ENCODE assay signal across 2 cellular contexts in the genomic region with DNA sequence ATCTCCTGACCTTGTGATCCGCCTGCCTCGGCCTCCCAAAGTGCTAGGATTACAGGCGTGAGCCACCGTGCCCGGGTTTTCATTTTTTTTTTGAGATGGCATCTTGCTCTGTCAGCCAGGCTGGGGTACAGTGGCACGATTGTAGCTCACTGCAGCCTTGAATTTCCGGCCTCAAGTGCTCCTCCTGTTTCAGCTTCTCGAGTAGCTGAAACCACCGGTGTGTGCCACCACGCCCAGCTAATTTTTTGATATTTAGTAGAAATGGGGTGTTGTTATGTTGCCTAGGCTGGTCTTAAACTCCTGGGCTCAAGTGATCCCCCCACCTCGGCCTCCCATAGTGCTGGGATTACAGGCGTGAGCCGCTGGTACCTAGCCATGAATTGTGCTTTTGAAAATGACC.
TF ChIP-seq lines count a peak whose summit lies in the region.

No MANE protein-coding gene starts in this region.

TF ChIP-seq in GM23338, 12 proteins besides CTCF, POLR2A, EP300 and RAD21 (continues in another document):
- TF ChIP-seq, protein P1, sequence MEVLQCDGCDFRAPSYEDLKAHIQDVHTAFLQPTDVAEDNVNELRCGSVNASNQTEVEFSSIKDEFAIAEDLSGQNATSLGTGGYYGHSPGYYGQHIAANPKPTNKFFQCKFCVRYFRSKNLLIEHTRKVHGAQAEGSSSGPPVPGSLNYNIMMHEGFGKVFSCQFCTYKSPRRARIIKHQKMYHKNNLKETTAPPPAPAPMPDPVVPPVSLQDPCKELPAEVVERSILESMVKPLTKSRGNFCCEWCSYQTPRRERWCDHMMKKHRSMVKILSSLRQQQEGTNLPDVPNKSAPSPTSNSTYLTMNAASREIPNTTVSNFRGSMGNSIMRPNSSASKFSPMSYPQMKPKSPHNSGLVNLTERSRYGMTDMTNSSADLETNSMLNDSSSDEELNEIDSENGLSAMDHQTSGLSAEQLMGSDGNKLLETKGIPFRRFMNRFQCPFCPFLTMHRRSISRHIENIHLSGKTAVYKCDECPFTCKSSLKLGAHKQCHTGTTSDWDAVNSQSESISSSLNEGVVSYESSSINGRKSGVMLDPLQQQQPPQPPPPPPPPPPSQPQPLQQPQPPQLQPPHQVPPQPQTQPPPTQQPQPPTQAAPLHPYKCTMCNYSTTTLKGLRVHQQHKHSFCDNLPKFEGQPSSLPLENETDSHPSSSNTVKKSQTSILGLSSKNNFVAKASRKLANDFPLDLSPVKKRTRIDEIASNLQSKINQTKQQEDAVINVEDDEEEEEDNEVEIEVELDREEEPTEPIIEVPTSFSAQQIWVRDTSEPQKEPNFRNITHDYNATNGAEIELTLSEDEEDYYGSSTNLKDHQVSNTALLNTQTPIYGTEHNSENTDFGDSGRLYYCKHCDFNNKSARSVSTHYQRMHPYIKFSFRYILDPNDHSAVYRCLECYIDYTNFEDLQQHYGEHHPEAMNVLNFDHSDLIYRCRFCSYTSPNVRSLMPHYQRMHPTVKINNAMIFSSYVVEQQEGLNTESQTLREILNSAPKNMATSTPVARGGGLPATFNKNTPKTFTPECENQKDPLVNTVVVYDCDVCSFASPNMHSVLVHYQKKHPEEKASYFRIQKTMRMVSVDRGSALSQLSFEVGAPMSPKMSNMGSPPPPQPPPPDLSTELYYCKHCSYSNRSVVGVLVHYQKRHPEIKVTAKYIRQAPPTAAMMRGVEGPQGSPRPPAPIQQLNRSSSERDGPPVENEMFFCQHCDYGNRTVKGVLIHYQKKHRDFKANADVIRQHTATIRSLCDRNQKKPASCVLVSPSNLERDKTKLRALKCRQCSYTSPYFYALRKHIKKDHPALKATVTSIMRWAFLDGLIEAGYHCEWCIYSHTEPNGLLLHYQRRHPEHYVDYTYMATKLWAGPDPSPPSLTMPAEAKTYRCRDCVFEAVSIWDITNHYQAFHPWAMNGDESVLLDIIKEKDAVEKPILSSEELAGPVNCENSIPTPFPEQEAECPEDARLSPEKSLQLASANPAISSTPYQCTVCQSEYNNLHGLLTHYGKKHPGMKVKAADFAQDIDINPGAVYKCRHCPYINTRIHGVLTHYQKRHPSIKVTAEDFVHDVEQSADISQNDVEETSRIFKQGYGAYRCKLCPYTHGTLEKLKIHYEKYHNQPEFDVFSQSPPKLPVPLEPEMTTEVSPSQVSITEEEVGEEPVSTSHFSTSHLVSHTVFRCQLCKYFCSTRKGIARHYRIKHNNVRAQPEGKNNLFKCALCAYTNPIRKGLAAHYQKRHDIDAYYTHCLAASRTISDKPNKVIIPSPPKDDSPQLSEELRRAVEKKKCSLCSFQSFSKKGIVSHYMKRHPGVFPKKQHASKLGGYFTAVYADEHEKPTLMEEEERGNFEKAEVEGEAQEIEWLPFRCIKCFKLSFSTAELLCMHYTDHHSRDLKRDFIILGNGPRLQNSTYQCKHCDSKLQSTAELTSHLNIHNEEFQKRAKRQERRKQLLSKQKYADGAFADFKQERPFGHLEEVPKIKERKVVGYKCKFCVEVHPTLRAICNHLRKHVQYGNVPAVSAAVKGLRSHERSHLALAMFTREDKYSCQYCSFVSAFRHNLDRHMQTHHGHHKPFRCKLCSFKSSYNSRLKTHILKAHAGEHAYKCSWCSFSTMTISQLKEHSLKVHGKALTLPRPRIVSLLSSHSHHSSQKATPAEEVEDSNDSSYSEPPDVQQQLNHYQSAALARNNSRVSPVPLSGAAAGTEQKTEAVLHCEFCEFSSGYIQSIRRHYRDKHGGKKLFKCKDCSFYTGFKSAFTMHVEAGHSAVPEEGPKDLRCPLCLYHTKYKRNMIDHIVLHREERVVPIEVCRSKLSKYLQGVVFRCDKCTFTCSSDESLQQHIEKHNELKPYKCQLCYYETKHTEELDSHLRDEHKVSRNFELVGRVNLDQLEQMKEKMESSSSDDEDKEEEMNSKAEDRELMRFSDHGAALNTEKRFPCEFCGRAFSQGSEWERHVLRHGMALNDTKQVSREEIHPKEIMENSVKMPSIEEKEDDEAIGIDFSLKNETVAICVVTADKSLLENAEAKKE (CRISPR knock-in tag; IDR thresholded peaks at IDR 0.05): no peak
- TF ChIP-seq CREB1 (CRISPR knock-in tag; IDR thresholded peaks at IDR 0.05; ENCODE audit: low read depth): no peak
- no peak for TF ChIP-seq ZNF114 (CRISPR knock-in tag; IDR thresholded peaks at IDR 0.05)
- no peak for TF ChIP-seq STAT1 (IDR thresholded peaks at IDR 0.05; ENCODE audit: unreplicated experiment)
- TF ChIP-seq JUNB (IDR thresholded peaks at IDR 0.05; ENCODE audit: unreplicated experiment): no peak
- no peak for TF ChIP-seq ZNF331 (CRISPR knock-in tag; IDR thresholded peaks at IDR 0.05; ENCODE audit: low read depth)
- TF ChIP-seq, protein P2, sequence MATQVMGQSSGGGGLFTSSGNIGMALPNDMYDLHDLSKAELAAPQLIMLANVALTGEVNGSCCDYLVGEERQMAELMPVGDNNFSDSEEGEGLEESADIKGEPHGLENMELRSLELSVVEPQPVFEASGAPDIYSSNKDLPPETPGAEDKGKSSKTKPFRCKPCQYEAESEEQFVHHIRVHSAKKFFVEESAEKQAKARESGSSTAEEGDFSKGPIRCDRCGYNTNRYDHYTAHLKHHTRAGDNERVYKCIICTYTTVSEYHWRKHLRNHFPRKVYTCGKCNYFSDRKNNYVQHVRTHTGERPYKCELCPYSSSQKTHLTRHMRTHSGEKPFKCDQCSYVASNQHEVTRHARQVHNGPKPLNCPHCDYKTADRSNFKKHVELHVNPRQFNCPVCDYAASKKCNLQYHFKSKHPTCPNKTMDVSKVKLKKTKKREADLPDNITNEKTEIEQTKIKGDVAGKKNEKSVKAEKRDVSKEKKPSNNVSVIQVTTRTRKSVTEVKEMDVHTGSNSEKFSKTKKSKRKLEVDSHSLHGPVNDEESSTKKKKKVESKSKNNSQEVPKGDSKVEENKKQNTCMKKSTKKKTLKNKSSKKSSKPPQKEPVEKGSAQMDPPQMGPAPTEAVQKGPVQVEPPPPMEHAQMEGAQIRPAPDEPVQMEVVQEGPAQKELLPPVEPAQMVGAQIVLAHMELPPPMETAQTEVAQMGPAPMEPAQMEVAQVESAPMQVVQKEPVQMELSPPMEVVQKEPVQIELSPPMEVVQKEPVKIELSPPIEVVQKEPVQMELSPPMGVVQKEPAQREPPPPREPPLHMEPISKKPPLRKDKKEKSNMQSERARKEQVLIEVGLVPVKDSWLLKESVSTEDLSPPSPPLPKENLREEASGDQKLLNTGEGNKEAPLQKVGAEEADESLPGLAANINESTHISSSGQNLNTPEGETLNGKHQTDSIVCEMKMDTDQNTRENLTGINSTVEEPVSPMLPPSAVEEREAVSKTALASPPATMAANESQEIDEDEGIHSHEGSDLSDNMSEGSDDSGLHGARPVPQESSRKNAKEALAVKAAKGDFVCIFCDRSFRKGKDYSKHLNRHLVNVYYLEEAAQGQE (IDR thresholded peaks at IDR 0.05; ENCODE audit: unreplicated experiment): no peak
- no peak for TF ChIP-seq POLR2AphosphoS5 (IDR thresholded peaks at IDR 0.05; ENCODE audit: low read depth)
- no peak for TF ChIP-seq EZH2 (IDR thresholded peaks at IDR 0.05; ENCODE audit: low read depth, unreplicated experiment)
- TF ChIP-seq EZH2phosphoT487 (IDR thresholded peaks at IDR 0.05; ENCODE audit: unreplicated experiment): no peak
- TF ChIP-seq NANOG (IDR thresholded peaks at IDR 0.05; ENCODE audit: borderline replicate concordance): no peak

TF ChIP-seq in endothelial cell of umbilical vein, 7 proteins besides CTCF, POLR2A, EP300 and RAD21:
- TF ChIP-seq GATA2 (IDR thresholded peaks at IDR 0.05; ENCODE audit: insufficient read depth, insufficient read length, low read depth, low read length) (no peak), JUN (IDR thresholded peaks at IDR 0.05; ENCODE audit: borderline replicate concordance, insufficient read depth, insufficient read length, low read depth) (no peak), MYC (IDR thresholded peaks at IDR 0.05; ENCODE audit: low read depth, low read length) (no peak), FOS (IDR thresholded peaks at IDR 0.05; ENCODE audit: borderline replicate concordance, insufficient read depth, low read length) (no peak), POLR2AphosphoS5 (IDR thresholded peaks at IDR 0.05; ENCODE audit: insufficient read depth, low read depth, low read length) (no peak)
- TF ChIP-seq, protein P3, sequence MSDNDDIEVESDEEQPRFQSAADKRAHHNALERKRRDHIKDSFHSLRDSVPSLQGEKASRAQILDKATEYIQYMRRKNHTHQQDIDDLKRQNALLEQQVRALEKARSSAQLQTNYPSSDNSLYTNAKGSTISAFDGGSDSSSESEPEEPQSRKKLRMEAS (IDR thresholded peaks at IDR 0.05; ENCODE audit: insufficient read depth, insufficient read length): no peak
